Comparison of ENCODE assay signal across 9 cellular contexts in the genomic region with DNA sequence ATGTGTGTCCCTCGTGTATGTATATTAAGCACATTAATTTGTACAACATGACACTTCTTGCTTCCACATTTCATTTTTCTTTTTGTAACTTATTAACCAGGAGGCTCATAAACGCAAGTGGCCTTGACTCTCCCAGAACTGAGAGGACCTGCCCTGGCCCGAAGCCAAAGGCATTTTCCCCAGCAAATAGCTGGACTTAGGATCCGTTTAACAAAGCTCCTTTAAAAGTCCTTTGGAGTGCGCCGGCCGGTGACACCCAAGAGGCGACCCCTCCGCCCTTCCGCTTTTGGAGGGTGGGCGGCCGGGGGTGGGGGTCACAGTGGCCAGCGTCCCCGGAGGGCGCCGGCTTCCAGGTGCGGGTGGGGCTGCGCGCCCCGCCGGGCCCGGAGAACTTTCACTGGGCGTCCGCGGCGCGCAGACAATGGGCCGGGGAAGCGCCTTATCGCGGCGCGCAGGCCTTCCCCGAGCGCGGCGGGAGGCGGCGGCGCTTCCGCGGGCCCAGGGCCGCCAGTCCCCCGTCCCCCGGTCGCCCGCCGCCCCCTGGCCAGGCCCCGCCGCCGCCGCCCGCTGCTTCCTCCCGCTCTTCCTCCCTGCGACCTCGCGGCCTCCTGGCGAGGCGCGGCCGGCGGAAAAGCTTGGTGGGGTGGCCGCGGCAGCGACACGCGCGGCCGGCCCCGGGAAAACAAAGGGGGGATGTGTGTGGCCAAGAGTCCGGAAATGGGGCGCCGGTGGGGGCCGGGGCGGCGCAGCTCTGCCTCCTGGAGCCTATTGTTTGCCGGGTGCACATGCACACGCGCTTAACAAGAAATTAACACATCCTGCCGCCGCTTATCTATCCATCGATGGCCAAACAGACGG.
DNase-seq lines count a peak whose midpoint lies in the region; ATAC-seq, FAIRE-seq and TF ChIP-seq lines count a peak whose summit lies in the region.
"Had no signal": no experiment of that assay in that cellular context is flagged by ENCODE, and none has a peak within 500 bp of the region (broad histone marks: within the 10 kb centered on the region; RNA-seq: fewer than 3 reads in every experiment).

No MANE protein-coding gene starts in this region.

- ATAC-seq in right lobe of liver (peak; percentile 81 to 88 (median 83)), HG02852 (IDR thresholded peaks at IDR 0.05; ENCODE audit: unreplicated experiment) (no peak)

- no peak for TF ChIP-seq EP300 in Ishikawa (IDR thresholded peaks at IDR 0.05; ENCODE audit: borderline replicate concordance)
- TF ChIP-seq EP300 in H1 (IDR thresholded peaks at IDR 0.05; ENCODE audit: borderline replicate concordance in 1 of 2, low read depth in 2 of 2, low read length in 2 of 2): no peak
- no peak for TF ChIP-seq EP300 in transverse colon (IDR thresholded peaks at IDR 0.05; ENCODE audit: low read depth)

- no peaks in the 10 kb centered on the region for H3K79me2 ChIP-seq in H1 (ENCODE audit: control insufficient read depth in 1 of 2, insufficient read depth in 2 of 2, low read length in 2 of 2)

- H4K5ac ChIP-seq in H1 (ENCODE audit: insufficient read length, low read depth, low read length): no peak overlapping the region

- POLR2A ChIA-PET in A673 (lab: Charles Lee; ENCODE audit: low non-redundant PET) (no interaction called here), H1 (lab: Charles Lee; ENCODE audit: partially characterized antibody) (interaction anchor here (0.9 to 1.3 kb wide), 2 partner anchors 76 to 85 kb away, joined by 3 read pairs; no protein-coding TSS in a partner anchor)

- H3K18ac ChIP-seq in H1 (ENCODE audit: extremely low read depth, low read length): no peak overlapping the region; the same call in 1 of the 2 replicates

- H3K27ac ChIP-seq in A673 (ENCODE audit: low read depth, low read length, poor library complexity, severe bottlenecking) (no peak overlapping the region), H1 (ENCODE audit: low read depth, low read length) (no peak overlapping the region; the same call in 1 of the 2 replicates), right lobe of liver (peak overlapping the region; percentile 20 to 60 (median 21)), transverse colon (peak overlapping the region; percentile 86 to 92 (median 90))

- H3K4me3 Mint-ChIP-seq in activated T-helper 1 cell treated with anti-CD3 and anti-CD28 coated beads, Interleukin-12 subunit alpha, Interleukin-12 subunit beta, Interleukin-2, Interleukin-4 antibody, amounts not matched to agents 30 ng/mL and 10 ng/mL and 1 ng/mL, durations not matched to agents 14 hours and 24 hours and 36 hours: no peak overlapping the region

- in situ Hi-C loops in transverse colon (cut with MboI; ENCODE audit: low pct_ligation_motif_present in 1 of 4, low pct_unique_long_range_greater_than_20kb in 1 of 4, low sequenced_read_pairs in 3 of 4): no loop called here

- no peak for TF ChIP-seq CTCF in A673 (conservative IDR thresholded peaks at IDR 0.05; ENCODE audit: low read depth, low read length)
- no peak for TF ChIP-seq CTCF in H1 (IDR thresholded peaks at IDR 0.05; ENCODE audit: control extremely low read depth in 1 of 3, insufficient read depth in 1 of 3, low read depth in 1 of 3, low read length in 3 of 3)
- no peak for TF ChIP-seq CTCF in right lobe of liver (IDR thresholded peaks at IDR 0.05)
- peak in 2 of 5 experiments; percentile 15 to 19 for TF ChIP-seq CTCF in transverse colon (IDR thresholded peaks at IDR 0.05)

- H3K27ac Mint-ChIP-seq in activated T-helper 1 cell treated with anti-CD3 and anti-CD28 coated beads, Interleukin-12 subunit alpha, Interleukin-12 subunit beta, Interleukin-2, Interleukin-4 antibody, amounts not matched to agents 30 ng/mL and 10 ng/mL and 1 ng/mL, durations not matched to agents 14 hours and 24 hours and 36 hours: no peak overlapping the region

- H3K4ac ChIP-seq in H1 (replicated peaks; ENCODE audit: insufficient read length, low read depth, low read length): no peak overlapping the region

- 6% methylated on average over 22 of the region's 83 CpGs; no CpG with 5 or more reads in 1 of the 2 experiments for WGBS in H1 (ENCODE audit: extremely low coverage in 1 of 2, insufficient coverage in 1 of 2, insufficient read length in 1 of 2, insufficient replicate concordance in 2 of 2, low coverage in 1 of 2, low lambda C conversion rate in 2 of 2, missing lambda C conversion rate in 1 of 2), 2 experiments
- 4% methylated on average over 9 of the region's 83 CpGs for WGBS in right lobe of liver (ENCODE audit: insufficient coverage, low coverage, low lambda C conversion rate, missing lambda C conversion rate)
- 2 to 5% methylated on average over 6 to 40 of the region's 83 CpGs for WGBS in transverse colon (ENCODE audit: low coverage in 1 of 2), 2 donors

- H3K56ac ChIP-seq in H1 (replicated peaks; ENCODE audit: insufficient read length, low read depth, low read length): peak overlapping the region; percentile 30

- H2AFZ ChIP-seq in H1 (ENCODE audit: low read length): peak overlapping the region; percentile 17; the same call in 1 of the 2 replicates

- CTCF ChIA-PET in A673 (lab: Charles Lee): no interaction called here
- CTCF ChIA-PET in H1 (lab: Charles Lee; ENCODE audit: partially characterized antibody): interaction anchor here (0.7 to 1.9 kb wide), 6 partner anchors 9 to 604 kb away, joined by 3 to 7 read pairs (median 3); no protein-coding TSS in a partner anchor

- H3K4me3 ChIP-seq in A673 (ENCODE audit: low read depth, low read length, poor library complexity, severe bottlenecking) (peak overlapping the region; percentile 19), H1 (ENCODE audit: extremely low read depth in 1 of 4, insufficient read depth in 2 of 4, low read depth in 3 of 4, low read length in 4 of 4) (peak overlapping the region; percentile 32 to 62 (median 38); a peak in 7 of 8 replicates), right lobe of liver (peak overlapping the region; percentile 12 to 52 (median 34)), transverse colon (peak overlapping the region; percentile 19 to 54 (median 38))

- no peak overlapping the region for H2BK20ac ChIP-seq in H1 (ENCODE audit: low read length)

- peak overlapping the region in 3 of 4 experiments; percentile 21 to 77 (median 47); a peak in 4 of 7 replicates for H3K9ac ChIP-seq in H1 (replicated peaks in 1 of 4; ENCODE audit: extremely low read depth in 1 of 4, low read depth in 3 of 4, low read length in 3 of 4)

- peaks cover 4% of the 10 kb centered on the region; the same call in 1 of the 2 replicates for H3K23me2 ChIP-seq in H1 (ENCODE audit: low read depth, low read length)

- H3K4me2 ChIP-seq in H1 (ENCODE audit: insufficient read depth in 1 of 2, low read depth in 2 of 2, low read length in 2 of 2): peak overlapping the region; percentile 54 to 82

- peaks cover 45% of the 10 kb centered on the region for H3K27me3 Mint-ChIP-seq in activated T-helper 1 cell treated with anti-CD3 and anti-CD28 coated beads, Interleukin-12 subunit alpha, Interleukin-12 subunit beta, Interleukin-2, Interleukin-4 antibody, amounts not matched to agents 30 ng/mL and 10 ng/mL and 1 ng/mL, durations not matched to agents 14 hours and 24 hours and 36 hours (ENCODE audit: insufficient read depth)

- no TSS peak for BruUV-seq in A673 (replicated peaks; lab: Mats Ljungman, UMichigan)

- H3K27me3 ChIP-seq in A673 (replicated peaks; ENCODE audit: insufficient read depth, low read depth, low read length, poor library complexity) (no peaks in the 10 kb centered on the region), H1 (replicated peaks in 1 of 4; ENCODE audit: control insufficient read depth in 3 of 4, extremely low read depth in 1 of 4, insufficient read depth in 3 of 4, low read length in 3 of 4) (no peaks in the 10 kb centered on the region; a peak in 1 of 7 replicates), right lobe of liver (no peaks in the 10 kb centered on the region), transverse colon (no peaks in the 10 kb centered on the region)

- H4K8ac ChIP-seq in H1 (ENCODE audit: extremely low read depth, insufficient read depth, low read length): peak overlapping the region; percentile 95; the same call in 1 of the 2 replicates

- H3K9me3 Mint-ChIP-seq in activated T-helper 1 cell treated with anti-CD3 and anti-CD28 coated beads, Interleukin-12 subunit alpha, Interleukin-12 subunit beta, Interleukin-2, Interleukin-4 antibody, amounts not matched to agents 30 ng/mL and 10 ng/mL and 1 ng/mL, durations not matched to agents 14 hours and 24 hours and 36 hours: peaks cover 4% of the 10 kb centered on the region

- H3K36me3 Mint-ChIP-seq in activated T-helper 1 cell treated with anti-CD3 and anti-CD28 coated beads, Interleukin-12 subunit alpha, Interleukin-12 subunit beta, Interleukin-2, Interleukin-4 antibody, amounts not matched to agents 30 ng/mL and 10 ng/mL and 1 ng/mL, durations not matched to agents 14 hours and 24 hours and 36 hours (ENCODE audit: low read depth): no peaks in the 10 kb centered on the region

- peak overlapping the region; percentile 81 for H4K91ac ChIP-seq in H1 (replicated peaks; ENCODE audit: insufficient read length, low read length)

- H3K79me1 ChIP-seq in H1 (ENCODE audit: low read depth, low read length): no peaks in the 10 kb centered on the region

- H2AK5ac ChIP-seq in H1 (ENCODE audit: low read depth, low read length): no peak overlapping the region

- H3K14ac ChIP-seq in H1 (ENCODE audit: insufficient read length): no peak overlapping the region

- no peak overlapping the region for H2BK15ac ChIP-seq in H1 (ENCODE audit: low read length)

- no peaks in the 10 kb centered on the region for H3K4me1 Mint-ChIP-seq in activated T-helper 1 cell treated with anti-CD3 and anti-CD28 coated beads, Interleukin-12 subunit alpha, Interleukin-12 subunit beta, Interleukin-2, Interleukin-4 antibody, amounts not matched to agents 30 ng/mL and 10 ng/mL and 1 ng/mL, durations not matched to agents 14 hours and 24 hours and 36 hours (ENCODE audit: low read depth)

- no peaks in the 10 kb centered on the region for H4K20me1 ChIP-seq in H1 (replicated peaks in 1 of 2; ENCODE audit: control insufficient read depth in 1 of 2, insufficient read depth in 2 of 2, low read length in 2 of 2)

- DNase-seq in A673 (ENCODE audit: low spot score): peak; percentile 62
- DNase-seq in H1 (ENCODE audit: low read depth in 1 of 2, low spot score in 2 of 2): peak in 1 of 2 experiments; percentile 64
- DNase-seq in right lobe of liver: peak; percentile 69 to 80 (median 75)
- peak; percentile 91 for DNase-seq in transverse colon
- DNase-seq in activated T-helper 1 cell treated with anti-CD3 and anti-CD28 coated beads, Interleukin-12 subunit alpha, Interleukin-12 subunit beta, Interleukin-2, Interleukin-4 antibody, amounts not matched to agents 30 ng/mL and 10 ng/mL and 1 ng/mL, durations not matched to agents 14 hours and 24 hours and 36 hours (ENCODE audit: low spot score): no peak
- DNase-seq in GM12892 (ENCODE audit: insufficient read length): no peak

- H2BK120ac ChIP-seq in H1 (replicated peaks; ENCODE audit: low read depth, low read length): peak overlapping the region; percentile 64

- H3K9me3 ChIP-seq in A673 (ENCODE audit: low read depth, low read length, poor library complexity, severe bottlenecking) (no peaks in the 10 kb centered on the region), H1 (ENCODE audit: insufficient read depth in 2 of 2, low read depth in 1 of 2, low read length in 1 of 2) (no peaks in the 10 kb centered on the region), right lobe of liver (peaks cover 0 to 7% (median 0%) of the 10 kb centered on the region in 4 donors), transverse colon (no peaks in the 10 kb centered on the region)

- intact Hi-C loops in A673 (cut with micrococcal nuclease; ENCODE audit: unreplicated experiment): no loop called here
- intact Hi-C loops in right lobe of liver (cut with DNase I): no loop called here
- intact Hi-C loops in transverse colon (cut with DNase I; ENCODE audit: low total_unique reads): no loop called here
- intact Hi-C loops in activated T-helper 1 cell treated with anti-CD3 and anti-CD28 coated beads, Interleukin-12 subunit alpha, Interleukin-12 subunit beta, Interleukin-2, Interleukin-4 antibody, amounts not matched to agents 30 ng/mL and 10 ng/mL and 1 ng/mL, durations not matched to agents 14 hours and 24 hours and 36 hours (cut with micrococcal nuclease): no loop called here

- TF ChIP-seq POLR2A in H1 (IDR thresholded peaks at IDR 0.05; ENCODE audit: control extremely low read depth in 1 of 2, low read depth in 2 of 2, low read length in 2 of 2) (no peak), right lobe of liver (IDR thresholded peaks at IDR 0.05) (no peak), transverse colon (IDR thresholded peaks at IDR 0.05) (peak; percentile 31), GM12892 (IDR thresholded peaks at IDR 0.05; ENCODE audit: low read depth, low read length) (no peak)

- H2BK12ac ChIP-seq in H1 (ENCODE audit: low read depth, low read length): no peak overlapping the region

- TF ChIP-seq RAD21 in Ishikawa (IDR thresholded peaks at IDR 0.05; ENCODE audit: low read depth): no peak
- TF ChIP-seq RAD21 in H1 (IDR thresholded peaks at IDR 0.05 in 1 of 2, conservative IDR thresholded peaks at IDR 0.05 in 1 of 2; ENCODE audit: low read depth in 2 of 2, low read length in 2 of 2): no peak

- FAIRE-seq in H1 (lab: Jason Lieb, UNC) (no peak), GM12892 (lab: Jason Lieb, UNC) (no peak)
- FAIRE-seq: TTC549 had no signal

- H3K4me1 ChIP-seq in A673 (ENCODE audit: insufficient read depth, low read length, poor library complexity, severe bottlenecking): no peaks in the 10 kb centered on the region
- H3K4me1 ChIP-seq in H1 (replicated peaks in 1 of 4; ENCODE audit: control insufficient read depth in 3 of 4, insufficient read depth in 4 of 4, low read length in 3 of 4): peaks cover 0 to 5% (median 0%) of the 10 kb centered on the region in 4 experiments; a peak in 1 of 7 replicates
- H3K4me1 ChIP-seq in right lobe of liver: no peaks in the 10 kb centered on the region
- H3K4me1 ChIP-seq in transverse colon: peaks cover 0 to 30% (median 17%) of the 10 kb centered on the region in 4 donors

- H2BK5ac ChIP-seq in H1 (ENCODE audit: low read depth, low read length): no peak overlapping the region

- no peak overlapping the region for H3K23ac ChIP-seq in H1 (ENCODE audit: insufficient read length)

- H3K36me3 ChIP-seq in A673 (ENCODE audit: insufficient read depth, low read length, poor library complexity, severe bottlenecking): no peaks in the 10 kb centered on the region
- no peaks in the 10 kb centered on the region for H3K36me3 ChIP-seq in H1 (ENCODE audit: control insufficient read depth in 2 of 4, insufficient read depth in 4 of 4, low read length in 3 of 4)
- H3K36me3 ChIP-seq in right lobe of liver: no peaks in the 10 kb centered on the region
- H3K36me3 ChIP-seq in transverse colon: no peaks in the 10 kb centered on the region

Comparison
In these comparisons a context has a peak if more than half of its experiments do, and no peak if none do; other contexts are left out.
1. DNase-seq: peak in A673 (single experiment), right lobe of liver (3 of 3) and transverse colon (single experiment); none in activated T-helper 1 cell treated with anti-CD3 and anti-CD28 coated beads, Interleukin-12 subunit alpha, Interleukin-12 subunit beta, Interleukin-2, Interleukin-4 antibody, amounts not matched to agents 30 ng/mL and 10 ng/mL and 1 ng/mL, durations not matched to agents 14 hours and 24 hours and 36 hours (single experiment) and GM12892 (single experiment).
2. H3K27ac ChIP-seq: peak in right lobe of liver (3 of 3) and transverse colon (4 of 4); none in A673 (single experiment) and H1 (single experiment).
3. Peak in every context shown above with its lines, with median percentiles within 50 percentile points of each other: H3K4me3 ChIP-seq.